ENCODE assay signal across 12 cellular contexts in the genomic region with DNA sequence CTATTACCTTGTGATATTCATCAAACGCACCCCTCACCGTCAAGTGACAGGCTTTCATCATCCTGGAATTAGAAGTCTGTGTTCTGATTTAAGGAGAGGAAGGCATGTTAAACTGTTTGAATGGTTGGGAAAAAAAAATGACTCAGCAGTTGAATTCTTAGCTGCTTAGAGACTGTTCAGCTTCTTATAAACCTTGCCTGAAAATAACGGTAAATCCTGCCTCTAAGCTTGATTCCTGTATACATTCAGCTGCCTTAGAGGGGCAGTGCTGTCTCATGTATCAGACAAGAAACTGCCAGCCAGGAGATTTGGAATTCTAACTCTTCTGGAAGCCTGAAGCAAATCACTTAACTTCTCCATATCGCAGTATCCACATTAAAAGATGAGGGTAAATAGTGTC.
DNase-seq lines count a peak whose midpoint lies in the region; ATAC-seq and TF ChIP-seq lines count a peak whose summit lies in the region.
"Had no signal": no experiment of that assay in that cellular context is flagged by ENCODE, and none has a peak within 500 bp of the region (broad histone marks: within the 10 kb centered on the region; RNA-seq: fewer than 3 reads in every experiment).

No MANE protein-coding gene starts in this region.

- H3K4me3 ChIP-seq in MG63 (no peak overlapping the region), right lobe of liver (no peak overlapping the region)

- intact Hi-C loops in right lobe of liver (cut with DNase I), result no loop called here

- H3K4me3 Mint-ChIP-seq in chondrocyte (ENCODE audit: unreplicated experiment), result no peak overlapping the region
- H3K4me3 Mint-ChIP-seq: activated B cell treated with CpG ODN at 0.5 μM for 24 hours had no signal

- no peak for TF ChIP-seq POLR2A in right lobe of liver (IDR thresholded peaks at IDR 0.05)

- TF ChIP-seq CTCF in C4-2B (conservative IDR thresholded peaks at IDR 0.05) (peak; percentile 39), chondrocyte (IDR thresholded peaks at IDR 0.05) (peak; percentile 38), right lobe of liver (IDR thresholded peaks at IDR 0.05) (peak in 3 of 4 donors; percentile 19 to 38 (median 25))

- no peaks in the 10 kb centered on the region for H3K4me1 Mint-ChIP-seq in chondrocyte (ENCODE audit: low read depth)
- H3K4me1 Mint-ChIP-seq: activated B cell treated with CpG ODN at 0.5 μM for 24 hours had no signal

- no peaks in the 10 kb centered on the region for H3K4me1 ChIP-seq in right lobe of liver

- peaks cover 20% of the 10 kb centered on the region for H3K27me3 Mint-ChIP-seq in chondrocyte (ENCODE audit: low read depth)
- H3K27me3 Mint-ChIP-seq: activated B cell treated with CpG ODN at 0.5 μM for 24 hours had no signal

- no peaks in the 10 kb centered on the region for H3K9me3 Mint-ChIP-seq in chondrocyte (ENCODE audit: low read depth)

- WGBS in right lobe of liver (ENCODE audit: insufficient coverage, low coverage, low lambda C conversion rate, missing lambda C conversion rate), result 30% methylated on average over 4 of the region's 4 CpGs

- peak; percentile 3 for DNase-seq in MG63
- DNase-seq in chondrocyte (ENCODE audit: low spot score), result no peak
- no peak for DNase-seq in right lobe of liver
- DNase-seq in NCI-H1105 (lab: John Stamatoyannopoulos, UW), result no peak
- no peak for DNase-seq in NCI-H2029 treated with DMSO at 0.1 percent for 48 hours (lab: John Stamatoyannopoulos, UW)
- DNase-seq in NCI-H2196 (lab: John Stamatoyannopoulos, UW; ENCODE audit: unreplicated experiment), result no peak
- DNase-seq in stimulated activated naive CD4-positive, alpha-beta T cell treated with Interleukin-2 at 50 U/mL for 16 hours (lab: John Stamatoyannopoulos, UW), result no peak
- DNase-seq: activated B cell treated with CpG ODN at 0.5 μM for 24 hours; activated effector memory CD4-positive, alpha-beta T cell treated with anti-CD3 and anti-CD28 coated beads, Interleukin-2, amount 50 U/mL, for 16 hours; C1 segment of cervical spinal cord had no signal

- H3K36me3 ChIP-seq in MG63, result no peaks in the 10 kb centered on the region
- no peaks in the 10 kb centered on the region for H3K36me3 ChIP-seq in right lobe of liver

- no peak overlapping the region for H3K27ac ChIP-seq in C4-2B
- no peak overlapping the region for H3K27ac ChIP-seq in right lobe of liver
- H3K27ac ChIP-seq: KMS-11 had no signal

- H3K9me3 ChIP-seq in MG63, result no peaks in the 10 kb centered on the region
- H3K9me3 ChIP-seq in right lobe of liver, result no peaks in the 10 kb centered on the region

- no peak overlapping the region for H3K27ac Mint-ChIP-seq in chondrocyte (ENCODE audit: unreplicated experiment)
- H3K27ac Mint-ChIP-seq: activated B cell treated with CpG ODN at 0.5 μM for 24 hours had no signal

- H3K36me3 Mint-ChIP-seq in chondrocyte (ENCODE audit: low read depth), result no peaks in the 10 kb centered on the region

- no peaks in the 10 kb centered on the region for H3K27me3 ChIP-seq in MG63
- no peaks in the 10 kb centered on the region for H3K27me3 ChIP-seq in right lobe of liver

- ATAC-seq in right lobe of liver, result peak in 2 of 4 donors; percentile 25 to 39
